19 cellular contexts compared by ENCODE assay signal in the genomic region with DNA sequence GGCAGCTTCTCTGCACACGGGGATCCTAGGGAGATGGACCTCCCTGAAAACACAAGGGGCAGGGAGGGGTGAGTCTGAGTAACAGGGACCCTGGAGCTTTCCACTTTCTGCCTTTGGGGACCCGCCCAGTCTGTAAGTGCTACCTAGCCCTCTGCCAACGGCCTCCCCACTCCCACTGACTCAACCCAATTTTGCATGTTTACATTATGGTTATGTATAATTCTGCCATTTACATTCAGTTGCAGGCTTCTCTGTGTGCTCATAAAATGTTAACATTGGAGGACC.
"Had no signal": no experiment of that assay in that cellular context is flagged by ENCODE, and none has a peak within 500 bp of the region (broad histone marks: within the 10 kb centered on the region; RNA-seq: fewer than 3 reads in every experiment).

No MANE protein-coding gene starts in this region.

- H3K27ac ChIP-seq: breast epithelium, esophagus muscularis mucosa, foreskin keratinocyte, psoas muscle had no signal

- FAIRE-seq: TTC549 had no signal

- H3K9me3 ChIP-seq: breast epithelium, esophagus muscularis mucosa, psoas muscle had no signal

- ATAC-seq: activated T-cell treated with anti-CD3 and anti-CD28 coated beads, Interleukin-2, amount 50 U/mL, for 4 hours; foreskin keratinocyte; left lobe of liver; psoas muscle; sciatic nerve; stimulated activated naive CD8-positive, alpha-beta T cell treated with anti-CD3 and anti-CD28 coated beads, Interleukin-15, Interleukin-2, amounts not matched to agents 100 U/mL and 50 U/mL, for 24 hours had no signal

- H3K4me3 ChIP-seq: breast epithelium, esophagus muscularis mucosa, psoas muscle had no signal

- DNase-seq: activated CD4-positive, alpha-beta T cell treated with anti-CD3 and anti-CD28 coated beads, Interleukin-2, amount 50 U/mL, for 1 hour; activated CD4-positive, CD25-positive, alpha-beta regulatory T cell; activated gamma-delta T cell treated with Interleukin-2 at 50 U/mL for 16 hours; activated naive CD8-positive, alpha-beta T cell treated with anti-CD3 and anti-CD28 coated beads for 36 hours; activated T-cell treated with anti-CD3 and anti-CD28 coated beads, Interleukin-2, amount 50 U/mL, for 4 hours; anterior cingulate cortex; foreskin keratinocyte; head of caudate nucleus; mammary epithelial cell; occipital lobe; psoas muscle; stimulated activated CD4-positive, alpha-beta T cell treated with anti-CD3 and anti-CD28 coated beads, Interleukin-12 subunit alpha, Interleukin-12 subunit beta, amount 100 ng/mL, for 4 hours; stimulated activated naive CD8-positive, alpha-beta T cell treated with anti-CD3 and anti-CD28 coated beads, Interleukin-15, Interleukin-2, amounts not matched to agents 100 U/mL and 50 U/mL, for 24 hours; T-helper 2 cell had no signal

- H3K4me1 ChIP-seq: breast epithelium, psoas muscle had no signal

- H3K36me3 ChIP-seq: breast epithelium, esophagus muscularis mucosa had no signal

- H3K27me3 ChIP-seq: breast epithelium had no signal
